Comparison of ENCODE assay signal across 3 cellular contexts in the genomic region with DNA sequence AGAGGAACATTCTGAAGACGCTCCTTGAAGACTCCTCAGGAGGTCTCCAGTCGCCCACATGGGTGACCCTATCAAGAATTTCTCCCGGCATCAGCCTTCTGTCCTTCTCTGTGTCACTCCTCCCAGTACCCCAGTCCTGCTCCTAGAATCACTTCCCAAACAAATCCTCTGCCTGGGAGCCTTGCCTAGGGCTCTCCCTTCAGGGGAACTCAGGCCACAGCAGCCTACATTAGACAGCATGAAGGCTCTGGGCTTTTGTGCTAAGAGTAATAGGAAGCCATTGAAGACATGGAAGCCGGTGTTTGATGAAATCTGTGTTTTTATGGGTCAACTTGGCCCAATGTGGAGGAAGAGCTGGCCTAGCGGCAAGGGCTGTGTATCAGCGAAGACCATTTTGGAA. TPM values are rescaled to one million over a fixed set of nuclear protein-coding genes. Genes with fewer than 3 reads are reported as not detected.
"Had no signal": no experiment of that assay in that cellular context is flagged by ENCODE, and none has a peak within 500 bp of the region (broad histone marks: within the 10 kb centered on the region; RNA-seq: fewer than 3 reads in every experiment).

No MANE protein-coding gene starts in this region.

RNA-seq across cellular contexts. Expression of a gene that starts 13.7 kb away (rescaled TPM):
- total RNA-seq: H9, HT-29 had no signal
- polyA plus RNA-seq: IgD-negative memory B cell had no signal

RNA-seq across cellular contexts. Expression of a gene that starts 27.3 kb away (rescaled TPM):
- total RNA-seq: H9 had no signal
